18 cellular contexts compared by ENCODE assay signal in genomic region chr5:79172269-79172668, GRCh38.
"Had no signal": no experiment of that assay in that cellular context is flagged by ENCODE, and none has a peak within 500 bp of the region (broad histone marks: within the 10 kb centered on the region; RNA-seq: fewer than 3 reads in every experiment).

No MANE protein-coding gene starts in this region.

- H3K36me3 ChIP-seq: breast epithelium, lower lobe of right lung, ovary, tibial artery, vagina had no signal

- H3K4me1 Mint-ChIP-seq: activated T-helper 17 cell treated with anti-CD3 and anti-CD28 coated beads, Interleukin-2, amount 50 U/mL, for 72 hours; neural crest cell had no signal

- H3K27me3 Mint-ChIP-seq: activated T-helper 17 cell treated with anti-CD3 and anti-CD28 coated beads, Interleukin-2, amount 50 U/mL, for 72 hours had no signal

- H3K4me3 Mint-ChIP-seq: activated T-helper 17 cell treated with anti-CD3 and anti-CD28 coated beads, Interleukin-2, amount 50 U/mL, for 72 hours; neural crest cell; T-helper 2 cell treated with Interferon-gamma antibody and Interleukin-4, amounts not matched to agents 5 μg/mL and 100 μg/mL, for 36 hours had no signal

- H3K27ac ChIP-seq: breast epithelium, lower lobe of right lung, ovary, skin epidermis, tibial artery, vagina had no signal

- H3K4me3 ChIP-seq: breast epithelium, lower lobe of right lung, ovary, skin epidermis, tibial artery, vagina had no signal

- H3K9me3 Mint-ChIP-seq: activated T-helper 17 cell treated with anti-CD3 and anti-CD28 coated beads, Interleukin-2, amount 50 U/mL, for 72 hours; T-helper 2 cell treated with Interferon-gamma antibody and Interleukin-4, amounts not matched to agents 5 μg/mL and 100 μg/mL, for 36 hours had no signal

- H3K27ac Mint-ChIP-seq: activated T-helper 17 cell treated with anti-CD3 and anti-CD28 coated beads, Interleukin-2, amount 50 U/mL, for 72 hours; T-helper 2 cell treated with Interferon-gamma antibody and Interleukin-4, amounts not matched to agents 5 μg/mL and 100 μg/mL, for 36 hours had no signal

- H3K9me3 ChIP-seq: breast epithelium, lower lobe of right lung, ovary, tibial artery, vagina had no signal

- ATAC-seq: activated T-helper 17 cell treated with anti-CD3 and anti-CD28 coated beads, Interleukin-2, amount 50 U/mL, for 72 hours; esophagus mucosa; lower lobe of right lung had no signal

- H3K27me3 ChIP-seq: breast epithelium, ovary, tibial artery, vagina had no signal

- H3K4me1 ChIP-seq: breast epithelium, tibial artery, vagina had no signal

- DNase-seq: activated CD4-positive, CD25-positive, alpha-beta regulatory T cell treated with anti-CD3 and anti-CD28 coated beads, Interleukin-2, amount 50 U/mL, for 72 hours; activated naive CD4-positive, alpha-beta T cell treated with Interleukin-2 at 50 U/mL for 16 hours; aorta; left colon; lower lobe of right lung; midbrain; ovary; stimulated activated CD4-positive, alpha-beta T cell treated with anti-CD3 and anti-CD28 coated beads, Interleukin-15, amount 100 ng/mL, for 24 hours; stimulated activated CD4-positive, alpha-beta T cell treated with anti-CD3 and anti-CD28 coated beads, Interleukin-4, amount 100 ng/mL, for 1 hour; stimulated activated naive CD4-positive, alpha-beta T cell; tibial artery had no signal
